In the genomic region with DNA sequence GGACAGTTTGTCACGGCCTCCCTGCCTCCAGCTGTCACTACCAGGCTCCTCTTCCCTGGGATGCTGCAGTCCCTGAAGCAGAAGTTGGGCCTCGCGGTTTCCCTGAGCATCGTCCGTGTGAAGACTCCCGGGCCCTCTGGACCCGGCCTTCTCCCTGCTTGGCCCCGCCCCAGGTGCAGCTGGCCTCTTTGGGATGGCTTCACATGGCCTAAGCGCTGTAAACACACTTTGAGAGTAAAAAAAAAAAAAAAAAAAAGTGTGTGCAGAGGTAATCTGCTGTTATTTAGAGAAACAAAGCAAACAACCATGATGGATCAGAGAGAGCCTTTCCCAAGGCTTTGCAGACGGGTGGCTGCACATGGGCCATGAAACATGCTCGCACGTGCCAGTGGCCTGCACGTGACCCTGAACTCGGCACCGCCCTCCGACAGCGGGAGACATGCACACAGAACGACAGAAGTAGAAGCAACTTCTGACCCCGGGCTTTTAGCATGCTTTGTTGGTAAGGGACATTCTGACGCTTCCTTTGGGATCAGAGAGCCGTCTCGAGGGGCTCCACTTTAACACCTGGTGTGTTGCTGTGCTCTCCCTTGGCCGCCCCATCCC, we compare ENCODE assay signal across 15 cellular contexts.
DNase-seq lines count a peak whose midpoint lies in the region; TF ChIP-seq lines count a peak whose summit lies in the region.
"Had no signal": no experiment of that assay in that cellular context is flagged by ENCODE, and none has a peak within 500 bp of the region (broad histone marks: within the 10 kb centered on the region; RNA-seq: fewer than 3 reads in every experiment).

No MANE protein-coding gene starts in this region.

- H3K4me3 ChIP-seq in fibroblast of villous mesenchyme (ENCODE audit: low read depth, low read length), result no peak overlapping the region
- H3K4me3 ChIP-seq in stomach, result no peak overlapping the region
- no peak overlapping the region for H3K4me3 ChIP-seq in SJCRH30
- H3K4me3 ChIP-seq: adrenal gland had no signal

- H3K4me1 ChIP-seq in stomach, result peaks cover 0 to 7% (median 2%) of the 10 kb centered on the region in 4 donors
- no peaks in the 10 kb centered on the region for H3K4me1 ChIP-seq in SJCRH30
- H3K4me1 ChIP-seq: adrenal gland had no signal

- H3K27ac Mint-ChIP-seq in activated T-cell treated with anti-CD3 and anti-CD28 coated beads, Interleukin-2, amount 50 U/mL, for 24 hours, result no peak overlapping the region
- H3K27ac Mint-ChIP-seq: activated CD4-positive, alpha-beta memory T cell treated with anti-CD3 and anti-CD28 coated beads for 36 hours; CD8-positive, alpha-beta T cell had no signal

- WGBS in stomach, 5 donors, result 30 to 41% (median 31%) methylated on average over 23 of the region's 23 CpGs

- no peak for TF ChIP-seq EP300 in stomach (IDR thresholded peaks at IDR 0.05)

- H3K27me3 Mint-ChIP-seq in activated T-cell treated with anti-CD3 and anti-CD28 coated beads, Interleukin-2, amount 50 U/mL, for 24 hours, result peaks cover 17% of the 10 kb centered on the region
- H3K27me3 Mint-ChIP-seq: activated CD4-positive, alpha-beta memory T cell treated with anti-CD3 and anti-CD28 coated beads for 36 hours had no signal

- H3K36me3 ChIP-seq in stomach (no peaks in the 10 kb centered on the region), SJCRH30 (no peaks in the 10 kb centered on the region)
- H3K36me3 ChIP-seq: adrenal gland had no signal

- H3K27ac ChIP-seq in stomach (no peak overlapping the region), SJCRH30 (no peak overlapping the region)
- H3K27ac ChIP-seq: adrenal gland had no signal

- intact Hi-C loops in stomach (cut with DNase I; ENCODE audit: low total_unique reads), result no loop called here

- no peak overlapping the region for H3K4me3 Mint-ChIP-seq in activated T-cell treated with anti-CD3 and anti-CD28 coated beads, Interleukin-2, amount 50 U/mL, for 24 hours
- H3K4me3 Mint-ChIP-seq: activated CD4-positive, alpha-beta memory T cell treated with anti-CD3 and anti-CD28 coated beads for 36 hours; CD8-positive, alpha-beta T cell had no signal

- TF ChIP-seq CTCF in fibroblast of villous mesenchyme (IDR thresholded peaks at IDR 0.05; ENCODE audit: insufficient read depth, low read depth, low read length) (no peak), stomach (IDR thresholded peaks at IDR 0.05) (no peak)

- DNase-seq in NCI-H748 (lab: John Stamatoyannopoulos, UW; ENCODE audit: unreplicated experiment) (peak; percentile 52), NCI-H748 treated with DMSO at 0.1 percent for 48 hours (lab: John Stamatoyannopoulos, UW) (no peak), NCI-H2171 (lab: John Stamatoyannopoulos, UW) (peak; percentile 86), fibroblast of villous mesenchyme (ENCODE audit: low read depth) (peak; percentile 2), stomach (peak; percentile 39), dermis blood vessel endothelial cell (no peak), SJCRH30 (no peak)
- DNase-seq in activated T-cell treated with anti-CD3 and anti-CD28 coated beads, Interleukin-2, amount 50 U/mL, for 24 hours, result no peak
- DNase-seq: activated CD4-positive, alpha-beta memory T cell treated with anti-CD3 and anti-CD28 coated beads for 36 hours; adrenal gland; GDM1; kidney glomerular epithelial cell; NCI-H2081 treated with DMSO at 0.1 percent for 48 hours; OCI-M1 had no signal

- H3K27me3 ChIP-seq in stomach (peaks cover 0 to 7% (median 0%) of the 10 kb centered on the region in 3 donors), SJCRH30 (no peaks in the 10 kb centered on the region)

- H3K9me3 Mint-ChIP-seq in activated T-cell treated with anti-CD3 and anti-CD28 coated beads, Interleukin-2, amount 50 U/mL, for 24 hours, result no peaks in the 10 kb centered on the region
- H3K9me3 Mint-ChIP-seq: activated CD4-positive, alpha-beta memory T cell treated with anti-CD3 and anti-CD28 coated beads for 36 hours; CD8-positive, alpha-beta T cell had no signal

- no peak for TF ChIP-seq POLR2A in stomach (IDR thresholded peaks at IDR 0.05)

- no peaks in the 10 kb centered on the region for H3K36me3 Mint-ChIP-seq in activated T-cell treated with anti-CD3 and anti-CD28 coated beads, Interleukin-2, amount 50 U/mL, for 24 hours (ENCODE audit: low read depth)
- H3K36me3 Mint-ChIP-seq: activated CD4-positive, alpha-beta memory T cell treated with anti-CD3 and anti-CD28 coated beads for 36 hours; CD8-positive, alpha-beta T cell had no signal

- no peaks in the 10 kb centered on the region for H3K4me1 Mint-ChIP-seq in activated T-cell treated with anti-CD3 and anti-CD28 coated beads, Interleukin-2, amount 50 U/mL, for 24 hours (ENCODE audit: low read depth)

- H3K9me3 ChIP-seq in stomach (no peaks in the 10 kb centered on the region), SJCRH30 (replicated peaks) (no peaks in the 10 kb centered on the region)
- H3K9me3 ChIP-seq: adrenal gland had no signal

Comparison
In these comparisons a context has a peak if more than half of its experiments do, and no peak if none do; other contexts are left out.
1. DNase-seq: peak in NCI-H748 (single experiment), NCI-H2171 (single experiment), fibroblast of villous mesenchyme (single experiment) and stomach (single experiment); none in NCI-H748 treated with DMSO at 0.1 percent for 48 hours (single experiment), dermis blood vessel endothelial cell (single experiment), SJCRH30 (0 of 2) and activated T-cell treated with anti-CD3 and anti-CD28 coated beads, Interleukin-2, amount 50 U/mL, for 24 hours (single experiment).